ENCODE assay signal across 8 cellular contexts in genomic region chr12:118136559-118137003, GRCh38. TPM values are rescaled to one million over a fixed set of nuclear protein-coding genes. Genes with fewer than 3 reads are reported as not detected.
DNase-seq lines count a peak whose midpoint lies in the region; ATAC-seq and TF ChIP-seq lines count a peak whose summit lies in the region.

No MANE protein-coding gene starts in this region.

- peak overlapping the region; percentile 60 for H3K27ac ChIP-seq in endodermal cell (ENCODE audit: low read depth, low read length)

- no peaks in the 10 kb centered on the region for H3K9me3 Mint-ChIP-seq in endodermal cell

- H3K27me3 Mint-ChIP-seq in endodermal cell (ENCODE audit: insufficient read depth) = no peaks in the 10 kb centered on the region

- TF ChIP-seq CTCF in endodermal cell (conservative IDR thresholded peaks at IDR 0.05) = no peak

- H3K4me1 Mint-ChIP-seq in endodermal cell = peaks cover 4% of the 10 kb centered on the region

- H3K4me1 ChIP-seq in endodermal cell (ENCODE audit: control insufficient read depth, insufficient read depth, low read length) (no peaks in the 10 kb centered on the region), mononuclear cell (ENCODE audit: insufficient read depth, low read length) (peaks cover 24% of the 10 kb centered on the region)

- ATAC-seq in GM21786 (IDR thresholded peaks at IDR 0.05; ENCODE audit: unreplicated experiment) (peak; percentile 31), HG02588 (IDR thresholded peaks at IDR 0.05; ENCODE audit: unreplicated experiment) (no peak)

- H3K9ac ChIP-seq in endodermal cell (ENCODE audit: extremely low read depth, low read length, poor library complexity, severe bottlenecking) = peak overlapping the region; percentile 91

- DNase-seq in EH (ENCODE audit: low read depth) (peak; percentile 60), MG63 (peak; percentile 55), endodermal cell (peak; percentile 83)
- DNase-seq in activated CD8-positive, alpha-beta memory T cell treated with anti-CD3 and anti-CD28 coated beads, Interleukin-2, amount 50 U/mL, for 24 hours (ENCODE audit: extremely low read depth) = peak; percentile 5
- peak; percentile 53 for DNase-seq in stimulated activated naive CD4-positive, alpha-beta T cell treated with Interleukin-2 at 50 U/mL for 16 hours (lab: John Stamatoyannopoulos, UW)

- H3K27me3 ChIP-seq in MG63 (no peaks in the 10 kb centered on the region), endodermal cell (ENCODE audit: control insufficient read depth, insufficient read depth, low read length, poor library complexity, severe bottlenecking) (no peaks in the 10 kb centered on the region), mononuclear cell (ENCODE audit: insufficient read depth, low read length) (no peaks in the 10 kb centered on the region)

- peaks cover 48% of the 10 kb centered on the region for H3K36me3 ChIP-seq in MG63
- peaks cover 30% of the 10 kb centered on the region for H3K36me3 ChIP-seq in endodermal cell (ENCODE audit: control insufficient read depth, insufficient read depth, low read length)

- peaks cover 32% of the 10 kb centered on the region for H3K36me3 Mint-ChIP-seq in endodermal cell (ENCODE audit: low read depth)

- 8 to 11% methylated on average over 24 to 29 of the region's 29 CpGs for WGBS in endodermal cell (ENCODE audit: insufficient coverage in 1 of 2, insufficient read length in 1 of 2), 2 experiments

- H3K9me3 ChIP-seq in MG63 (no peaks in the 10 kb centered on the region; the same call in 1 of the 2 replicates), endodermal cell (ENCODE audit: control insufficient read depth, low read length) (no peaks in the 10 kb centered on the region), mononuclear cell (ENCODE audit: low read depth, low read length) (no peaks in the 10 kb centered on the region)

- H3K4me3 ChIP-seq in MG63 (peak overlapping the region; percentile 97), endodermal cell (ENCODE audit: low read length) (peak overlapping the region; percentile 90), mononuclear cell (ENCODE audit: low read length) (peak overlapping the region; percentile 68)

- peak overlapping the region; percentile 78 for H3K4me3 Mint-ChIP-seq in endodermal cell

- peak overlapping the region; percentile 33 for H3K27ac Mint-ChIP-seq in endodermal cell

RNA-seq across cellular contexts. Expression of gene PEBP1, which starts 0.7 kb away (rescaled TPM):
- 213 and 258 TPM in 2 replicates for total RNA-seq in MG63 (2014; rRNA removed; shearing (Covaris generic); ENCODE audit: low replicate concordance)
- total RNA-seq in endodermal cell = 100 to 1,000 TPM; 153 to 158 TPM
- polyA plus RNA-seq in endodermal cell (2013, experiment 1 of 2) = 232 TPM
- polyA plus RNA-seq in endodermal cell (2013, experiment 2 of 2) = 201 TPM
- total RNA-seq in mononuclear cell = 66.9 TPM

RNA-seq across cellular contexts. Expression of gene VSIG10, which starts 32.8 kb away (rescaled TPM):
- total RNA-seq in MG63 (2014; rRNA removed; shearing (Covaris generic); ENCODE audit: low replicate concordance) = 23.9 and 29.4 TPM in 2 replicates
- 10 to 100 TPM; 35.4 to 43.8 TPM for total RNA-seq in endodermal cell
- 19.1 TPM for polyA plus RNA-seq in endodermal cell (2013, experiment 1 of 2)
- 18.8 TPM for polyA plus RNA-seq in endodermal cell (2013, experiment 2 of 2)
- 1.8 TPM for total RNA-seq in mononuclear cell

Comparison
In these comparisons a context has a peak if more than half of its experiments do, and no peak if none do; other contexts are left out.
1. DNase-seq: peak in every context shown above with its lines; median percentile 83 in endodermal cell; 60 in EH; 55 in MG63; 53 in stimulated activated naive CD4-positive, alpha-beta T cell treated with Interleukin-2 at 50 U/mL for 16 hours; 5 in activated CD8-positive, alpha-beta memory T cell treated with anti-CD3 and anti-CD28 coated beads, Interleukin-2, amount 50 U/mL, for 24 hours.